1 cellular context compared by ENCODE assay signal in genomic region chr1:216562383-216562782, GRCh38.
TF ChIP-seq lines count a peak whose summit lies in the region.

No MANE protein-coding gene starts in this region.

TF ChIP-seq in WTC11, 78 proteins besides CTCF, POLR2A, EP300 and RAD21 (continued from another document):
- no peak for TF ChIP-seq TP53 (CRISPR knock-in tag; IDR thresholded peaks at IDR 0.05)
- TF ChIP-seq, protein P1, sequence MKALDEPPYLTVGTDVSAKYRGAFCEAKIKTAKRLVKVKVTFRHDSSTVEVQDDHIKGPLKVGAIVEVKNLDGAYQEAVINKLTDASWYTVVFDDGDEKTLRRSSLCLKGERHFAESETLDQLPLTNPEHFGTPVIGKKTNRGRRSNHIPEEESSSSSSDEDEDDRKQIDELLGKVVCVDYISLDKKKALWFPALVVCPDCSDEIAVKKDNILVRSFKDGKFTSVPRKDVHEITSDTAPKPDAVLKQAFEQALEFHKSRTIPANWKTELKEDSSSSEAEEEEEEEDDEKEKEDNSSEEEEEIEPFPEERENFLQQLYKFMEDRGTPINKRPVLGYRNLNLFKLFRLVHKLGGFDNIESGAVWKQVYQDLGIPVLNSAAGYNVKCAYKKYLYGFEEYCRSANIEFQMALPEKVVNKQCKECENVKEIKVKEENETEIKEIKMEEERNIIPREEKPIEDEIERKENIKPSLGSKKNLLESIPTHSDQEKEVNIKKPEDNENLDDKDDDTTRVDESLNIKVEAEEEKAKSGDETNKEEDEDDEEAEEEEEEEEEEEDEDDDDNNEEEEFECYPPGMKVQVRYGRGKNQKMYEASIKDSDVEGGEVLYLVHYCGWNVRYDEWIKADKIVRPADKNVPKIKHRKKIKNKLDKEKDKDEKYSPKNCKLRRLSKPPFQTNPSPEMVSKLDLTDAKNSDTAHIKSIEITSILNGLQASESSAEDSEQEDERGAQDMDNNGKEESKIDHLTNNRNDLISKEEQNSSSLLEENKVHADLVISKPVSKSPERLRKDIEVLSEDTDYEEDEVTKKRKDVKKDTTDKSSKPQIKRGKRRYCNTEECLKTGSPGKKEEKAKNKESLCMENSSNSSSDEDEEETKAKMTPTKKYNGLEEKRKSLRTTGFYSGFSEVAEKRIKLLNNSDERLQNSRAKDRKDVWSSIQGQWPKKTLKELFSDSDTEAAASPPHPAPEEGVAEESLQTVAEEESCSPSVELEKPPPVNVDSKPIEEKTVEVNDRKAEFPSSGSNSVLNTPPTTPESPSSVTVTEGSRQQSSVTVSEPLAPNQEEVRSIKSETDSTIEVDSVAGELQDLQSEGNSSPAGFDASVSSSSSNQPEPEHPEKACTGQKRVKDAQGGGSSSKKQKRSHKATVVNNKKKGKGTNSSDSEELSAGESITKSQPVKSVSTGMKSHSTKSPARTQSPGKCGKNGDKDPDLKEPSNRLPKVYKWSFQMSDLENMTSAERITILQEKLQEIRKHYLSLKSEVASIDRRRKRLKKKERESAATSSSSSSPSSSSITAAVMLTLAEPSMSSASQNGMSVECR (CRISPR knock-in tag; IDR thresholded peaks at IDR 0.05; ENCODE audit: borderline replicate concordance): no peak
- TF ChIP-seq E2F4 (CRISPR knock-in tag; IDR thresholded peaks at IDR 0.05; ENCODE audit: borderline replicate concordance, low read depth): no peak
- no peak for TF ChIP-seq ESRRA (CRISPR knock-in tag; IDR thresholded peaks at IDR 0.05; ENCODE audit: borderline replicate concordance)
- no peak for TF ChIP-seq ZNF219 (CRISPR knock-in tag; IDR thresholded peaks at IDR 0.05; ENCODE audit: borderline replicate concordance)
- TF ChIP-seq ATF6 (CRISPR knock-in tag; IDR thresholded peaks at IDR 0.05): no peak
- no peak for TF ChIP-seq ZMAT4 (CRISPR knock-in tag; IDR thresholded peaks at IDR 0.05)
- TF ChIP-seq PRRX2 (CRISPR knock-in tag; IDR thresholded peaks at IDR 0.05): no peak
